In genomic region chr9:78121488-78121887, GRCh38 we compare ENCODE assay signal across 9 cellular contexts.
DNase-seq lines count a peak whose midpoint lies in the region; ATAC-seq and TF ChIP-seq lines count a peak whose summit lies in the region.
"Had no signal": no experiment of that assay in that cellular context is flagged by ENCODE, and none has a peak within 500 bp of the region (broad histone marks: within the 10 kb centered on the region; RNA-seq: fewer than 3 reads in every experiment).

No MANE protein-coding gene starts in this region.

- no peak overlapping the region for H3K4me3 Mint-ChIP-seq in CD8-positive, alpha-beta memory T cell

- H3K4me1 Mint-ChIP-seq in CD8-positive, alpha-beta memory T cell: peaks cover 28 to 41% (median 36%) of the 10 kb centered on the region in 3 donors

- no peak overlapping the region for H3K4me2 ChIP-seq in KMS-11

- H3K27me3 ChIP-seq in CD8-positive, alpha-beta memory T cell (ENCODE audit: insufficient read depth, low read length, poor library complexity, severe bottlenecking): no peaks in the 10 kb centered on the region
- no peaks in the 10 kb centered on the region for H3K27me3 ChIP-seq in KMS-11 (ENCODE audit: insufficient read depth, low read depth)
- H3K27me3 ChIP-seq in SJSA1 (replicated peaks): no peaks in the 10 kb centered on the region
- no peaks in the 10 kb centered on the region for H3K27me3 ChIP-seq in adrenal gland
- H3K27me3 ChIP-seq in heart right ventricle: peaks cover 0 to 11% (median 0%) of the 10 kb centered on the region in 7 donors

- H3K79me2 ChIP-seq in KMS-11 (ENCODE audit: insufficient read depth, low read depth): no peaks in the 10 kb centered on the region

- CTCF ChIA-PET in CD8-positive, alpha-beta memory T cell (lab: Charles Lee): interaction anchor here (0.8 to 1.8 kb wide), 10 partner anchors 16 to 665 kb away, joined by 3 to 12 read pairs (median 4); no protein-coding TSS in a partner anchor

- TF ChIP-seq CTCF in KMS-11 (conservative IDR thresholded peaks at IDR 0.05; ENCODE audit: low read depth, low read length) (peak; percentile 81), adrenal gland (IDR thresholded peaks at IDR 0.05) (peak; percentile 43 to 81 (median 64)), heart right ventricle (IDR thresholded peaks at IDR 0.05) (peak in 8 of 9 donors; percentile 8 to 75 (median 60))

- POLR2A ChIA-PET in CD8-positive, alpha-beta memory T cell (lab: Charles Lee): interaction anchor here (1.5 kb wide), 1 partner anchor 86 kb away, joined by 3 read pairs; no protein-coding TSS in a partner anchor

- intact Hi-C loops in adrenal gland (cut with DNase I) (no loop called here), heart right ventricle (cut with DNase I) (loop anchor here in 3 of 10 donors (5.0 to 10.0 kb wide), 3 partner anchors 137 to 689 kb away; no protein-coding TSS in a partner anchor), sciatic nerve (cut with DNase I) (no loop called here)

- peaks cover 0 to 14% (median 0%) of the 10 kb centered on the region in 3 donors for H3K36me3 Mint-ChIP-seq in CD8-positive, alpha-beta memory T cell
- H3K36me3 Mint-ChIP-seq: IgD-negative memory B cell had no signal

- peaks cover 2 to 6% of the 10 kb centered on the region in 2 donors for H3K27me3 Mint-ChIP-seq in CD8-positive, alpha-beta memory T cell

- peak overlapping the region in 1 of 8 donors; percentile 65 for H3K27ac Mint-ChIP-seq in CD8-positive, alpha-beta memory T cell
- H3K27ac Mint-ChIP-seq: IgD-negative memory B cell had no signal

- no peak overlapping the region for H3K27ac ChIP-seq in CD8-positive, alpha-beta memory T cell (ENCODE audit: low read depth, low read length)
- no peak overlapping the region for H3K27ac ChIP-seq in KMS-11
- no peak overlapping the region for H3K27ac ChIP-seq in SJSA1
- H3K27ac ChIP-seq in adrenal gland: no peak overlapping the region
- H3K27ac ChIP-seq in heart right ventricle: no peak overlapping the region

- WGBS in adrenal gland, 4 donors: 52 to 61% (median 56%) methylated on average over 4 of the region's 4 CpGs
- 41 to 49% methylated on average over 4 of the region's 4 CpGs for WGBS in heart right ventricle, 2 donors

- H3K9me3 Mint-ChIP-seq in CD8-positive, alpha-beta memory T cell: peaks cover 0 to 3% (median 0%) of the 10 kb centered on the region in 5 donors

- TF ChIP-seq POLR2A in adrenal gland (IDR thresholded peaks at IDR 0.05): no peak

- ATAC-seq in heart right ventricle (no peak), sciatic nerve (no peak), GM18870 (IDR thresholded peaks at IDR 0.05; ENCODE audit: unreplicated experiment) (no peak), GM21786 (IDR thresholded peaks at IDR 0.05; ENCODE audit: unreplicated experiment) (no peak)

- no peaks in the 10 kb centered on the region for H4K20me1 ChIP-seq in KMS-11 (ENCODE audit: insufficient read depth)

- DNase-seq in CD8-positive, alpha-beta memory T cell: peak in 4 of 5 donors; percentile 3 to 33 (median 20)
- peak; percentile 20 to 46 for DNase-seq in SJSA1 (ENCODE audit: low read depth in 1 of 2, low spot score in 2 of 2)
- peak; percentile 42 to 87 (median 69) for DNase-seq in adrenal gland
- peak; percentile 44 to 57 for DNase-seq in heart right ventricle
- peak; percentile 82 for DNase-seq in sciatic nerve (ENCODE audit: low spot score)

- H3K9me3 ChIP-seq in CD8-positive, alpha-beta memory T cell (ENCODE audit: low read length): no peaks in the 10 kb centered on the region
- H3K9me3 ChIP-seq in SJSA1 (replicated peaks): no peaks in the 10 kb centered on the region
- H3K9me3 ChIP-seq in adrenal gland (replicated peaks in 1 of 3): no peaks in the 10 kb centered on the region
- H3K9me3 ChIP-seq in heart right ventricle: peaks cover 0 to 4% (median 0%) of the 10 kb centered on the region in 11 donors

- no peak overlapping the region for H2AFZ ChIP-seq in KMS-11 (ENCODE audit: low read depth)

- no peak overlapping the region for H3K4me3 ChIP-seq in CD8-positive, alpha-beta memory T cell (ENCODE audit: low read length)
- no peak overlapping the region for H3K4me3 ChIP-seq in KMS-11 (IDR thresholded peaks at IDR 0.05; ENCODE audit: insufficient read depth, low read depth, low read length)
- no peak overlapping the region for H3K4me3 ChIP-seq in SJSA1
- H3K4me3 ChIP-seq in adrenal gland: no peak overlapping the region
- no peak overlapping the region for H3K4me3 ChIP-seq in heart right ventricle

- peaks cover 27% of the 10 kb centered on the region for H3K4me1 ChIP-seq in CD8-positive, alpha-beta memory T cell (ENCODE audit: insufficient read depth, low read length)
- H3K4me1 ChIP-seq in KMS-11 (ENCODE audit: low read depth, poor library complexity, severe bottlenecking) (no peaks in the 10 kb centered on the region), SJSA1 (replicated peaks) (no peaks in the 10 kb centered on the region), adrenal gland (replicated peaks in 1 of 2) (no peaks in the 10 kb centered on the region), heart right ventricle (peaks cover 0 to 26% (median 0%) of the 10 kb centered on the region in 9 donors)

- H3K9ac ChIP-seq in KMS-11: no peak overlapping the region

- H3K36me3 ChIP-seq in CD8-positive, alpha-beta memory T cell (ENCODE audit: insufficient read depth, low read length): no peaks in the 10 kb centered on the region
- H3K36me3 ChIP-seq in KMS-11 (ENCODE audit: insufficient read depth) (no peaks in the 10 kb centered on the region), SJSA1 (no peaks in the 10 kb centered on the region), adrenal gland (replicated peaks in 1 of 2) (no peaks in the 10 kb centered on the region), heart right ventricle (no peaks in the 10 kb centered on the region)

Comparison
In these comparisons a context has a peak if more than half of its experiments do, and no peak if none do; other contexts are left out.
1. DNase-seq: peak in every context shown above with its lines; median percentile 82 in sciatic nerve; 69 in adrenal gland; 50 in heart right ventricle; 33 in SJSA1; 20 in CD8-positive, alpha-beta memory T cell.